Comparison of ENCODE assay signal across 8 cellular contexts in genomic region chr1:120288166-120288565, GRCh38.
DNase-seq lines count a peak whose midpoint lies in the region; ATAC-seq, FAIRE-seq and TF ChIP-seq lines count a peak whose summit lies in the region.
"Not testable (repeated sequence)": the region's sequence is repeated elsewhere in the genome, so short reads cannot be mapped to it uniquely, and the experiment has no call there.

No MANE protein-coding gene starts in this region.

- intact Hi-C loops in K562 (cut with micrococcal nuclease); Right ventricle myocardium inferior (cut with DNase I); left colon (cut with DNase I, micrococcal nuclease); mucosa of descending colon (cut with DNase I, micrococcal nuclease); sciatic nerve (cut with DNase I); upper lobe of right lung (cut with DNase I): not testable (repeated sequence)

- POLR2A ChIA-PET in K562 (lab: Yijun Ruan, JAX): not testable (repeated sequence)

- H3K79me2 ChIP-seq in K562 (ENCODE audit: control insufficient read depth, insufficient read depth, low read length): not testable (repeated sequence)

- not testable (repeated sequence) for H4K20me1 ChIP-seq in K562 (replicated peaks; ENCODE audit: control insufficient read depth, insufficient read depth, low read length)

- not testable (repeated sequence) for TF ChIP-seq EP300 in K562 (IDR thresholded peaks at IDR 0.05; ENCODE audit: low read length)

- not testable (repeated sequence) for H3K36me3 ChIP-seq in RWPE2 (ENCODE audit: low read depth); K562 (ENCODE audit: control insufficient read depth, insufficient read depth, low read length); mucosa of descending colon (ENCODE audit: low read depth); upper lobe of right lung

- in situ Hi-C loops in K562 (cut with MboI): not testable (repeated sequence)

- not testable (repeated sequence) for TF ChIP-seq POLR2A in K562 (conservative IDR thresholded peaks at IDR 0.05)

- not testable (repeated sequence) for TF ChIP-seq RAD21 in K562 (CRISPR knock-in tag; conservative IDR thresholded peaks at IDR 0.05 in 1 of 2, IDR thresholded peaks at IDR 0.05 in 1 of 2)

- WGBS in K562 (ENCODE audit: insufficient coverage, low coverage, missing lambda C conversion rate): no CpG with 5 or more reads among the region's 6 CpGs

- H3K4me3 ChIP-seq in RWPE2 (ENCODE audit: severe bottlenecking); K562; mucosa of descending colon; upper lobe of right lung: not testable (repeated sequence)

- H3K4me2 ChIP-seq in K562 (ENCODE audit: insufficient read depth, low read length): not testable (repeated sequence)

- not testable (repeated sequence) for H3K4me1 Mint-ChIP-seq in activated T-cell treated with anti-CD3 and anti-CD28 coated beads, Interleukin-2, amount 50 U/mL, for 4 hours (ENCODE audit: low read depth)

- ATAC-seq in RWPE2 (ENCODE audit: low read depth) (peak; percentile 68), K562 (peak; percentile 21; the same call in 2 of the 3 replicates), Right ventricle myocardium inferior (peak; percentile 62), left colon (peak; percentile 53), mucosa of descending colon (peak; percentile 51), sciatic nerve (peak; percentile 46), upper lobe of right lung (peak; percentile 70)
- peak; percentile 51 to 62 for ATAC-seq in activated T-cell treated with anti-CD3 and anti-CD28 coated beads, Interleukin-2, amount 50 U/mL, for 4 hours

- not testable (repeated sequence) for H3K27ac ChIP-seq in RWPE2 (ENCODE audit: poor library complexity, severe bottlenecking); K562 (ENCODE audit: extremely low read depth, low read depth, low read length); upper lobe of right lung

- CTCF ChIA-PET in K562 (lab: Yijun Ruan, JAX; ENCODE audit: low intra/inter-chr PET ratio): not testable (repeated sequence)

- not testable (repeated sequence) for H3K4me3 Mint-ChIP-seq in activated T-cell treated with anti-CD3 and anti-CD28 coated beads, Interleukin-2, amount 50 U/mL, for 4 hours

- FAIRE-seq in K562 (lab: Jason Lieb, UNC): not testable (repeated sequence)

- not testable (repeated sequence) for DNase-seq in RWPE2 (ENCODE audit: low spot score); activated T-cell treated with anti-CD3 and anti-CD28 coated beads, Interleukin-2, amount 50 U/mL, for 4 hours; K562 (ENCODE audit: extremely low read depth in 1 of 4, low spot score in 3 of 4); Right ventricle myocardium inferior (ENCODE audit: missing footprints); left colon; mucosa of descending colon; sciatic nerve (ENCODE audit: low spot score); upper lobe of right lung

- not testable (repeated sequence) for BruUV-seq in K562 (replicated peaks; lab: Mats Ljungman, UMichigan)

- not testable (repeated sequence) for H3K9me3 Mint-ChIP-seq in activated T-cell treated with anti-CD3 and anti-CD28 coated beads, Interleukin-2, amount 50 U/mL, for 4 hours

- H3K27me3 ChIP-seq in RWPE2 (ENCODE audit: insufficient read depth, poor library complexity, severe bottlenecking); K562 (ENCODE audit: control insufficient read depth in 2 of 2, insufficient read depth in 2 of 2, low read length in 2 of 2); upper lobe of right lung: not testable (repeated sequence)

- not testable (repeated sequence) for H3K4me1 ChIP-seq in RWPE2 (ENCODE audit: insufficient read depth, poor library complexity, severe bottlenecking); K562 (replicated peaks in 1 of 2; ENCODE audit: control insufficient read depth in 2 of 2, insufficient read depth in 2 of 2, low read length in 2 of 2); mucosa of descending colon (ENCODE audit: low read depth); upper lobe of right lung

- not testable (repeated sequence) for H3K27me3 Mint-ChIP-seq in activated T-cell treated with anti-CD3 and anti-CD28 coated beads, Interleukin-2, amount 50 U/mL, for 4 hours (ENCODE audit: low read depth)

- not testable (repeated sequence) for H3K9ac ChIP-seq in K562 (ENCODE audit: insufficient read depth in 1 of 2, low read depth in 2 of 2, low read length in 2 of 2)

- TF ChIP-seq CTCF in RWPE2 (IDR thresholded peaks at IDR 0.05; ENCODE audit: poor library complexity, severe bottlenecking); K562 (IDR thresholded peaks at IDR 0.05 in 2 of 3, conservative IDR thresholded peaks at IDR 0.05 in 1 of 3; ENCODE audit: insufficient read depth in 2 of 3, low read depth in 1 of 3, low read length in 3 of 3); mucosa of descending colon (IDR thresholded peaks at IDR 0.05); upper lobe of right lung (IDR thresholded peaks at IDR 0.05): not testable (repeated sequence)

- H3K36me3 Mint-ChIP-seq in activated T-cell treated with anti-CD3 and anti-CD28 coated beads, Interleukin-2, amount 50 U/mL, for 4 hours (ENCODE audit: insufficient read depth): not testable (repeated sequence)

- H3K9me1 ChIP-seq in K562 (ENCODE audit: control insufficient read depth, insufficient read depth, low read length): not testable (repeated sequence)

- not testable (repeated sequence) for H3K9me3 ChIP-seq in RWPE2 (ENCODE audit: severe bottlenecking); K562 (replicated peaks; ENCODE audit: control insufficient read depth, insufficient read depth, low read depth, low read length); mucosa of descending colon; upper lobe of right lung

- not testable (repeated sequence) for H2AFZ ChIP-seq in K562 (ENCODE audit: low read depth, low read length)
